8 cellular contexts compared by ENCODE assay signal in the genomic region with DNA sequence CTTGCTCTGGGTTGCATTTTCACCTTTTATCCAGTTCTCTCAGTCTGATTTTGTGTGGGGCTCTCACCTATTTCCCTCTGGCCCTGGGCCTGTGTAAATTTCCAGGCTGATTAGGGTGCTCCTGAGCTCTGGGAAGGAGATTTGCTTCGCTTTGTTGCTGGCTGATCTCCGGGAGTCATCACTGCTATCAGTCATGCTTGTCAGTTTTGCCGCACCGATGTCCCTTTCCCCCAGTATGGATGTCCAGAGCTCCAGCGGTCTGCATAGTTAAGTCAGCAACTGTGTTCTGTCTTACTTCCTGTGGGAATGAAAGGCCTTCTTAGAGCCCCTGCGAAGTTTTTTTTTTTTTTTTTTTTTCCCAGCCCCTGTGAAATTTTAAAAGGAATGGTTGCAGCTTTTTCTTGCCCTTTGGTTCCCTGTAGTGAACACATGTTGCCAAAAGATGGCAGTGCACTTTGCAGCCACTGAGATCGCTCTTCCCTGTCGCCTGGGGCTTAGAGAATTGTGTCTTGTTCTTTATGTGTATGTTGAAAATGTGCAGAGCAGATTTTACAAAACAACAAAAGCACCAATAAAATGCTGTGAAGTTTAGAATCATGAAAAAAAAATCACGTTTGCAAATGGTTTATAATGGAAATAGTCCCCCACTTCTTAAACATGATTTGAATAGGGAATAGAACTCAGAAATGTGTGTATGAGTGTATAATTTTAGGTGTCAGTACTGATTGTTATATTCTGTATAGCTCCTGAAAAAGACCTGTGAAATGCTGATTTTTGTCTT.
A peak's percentile ranks its signal among the peaks of the same experiment; 100 is the strongest.
DNase-seq lines count a peak whose midpoint lies in the region; ATAC-seq and TF ChIP-seq lines count a peak whose summit lies in the region.

No MANE protein-coding gene starts in this region.

- peaks cover 10% of the 10 kb centered on the region for H3F3A ChIP-seq in neural progenitor cell (ENCODE audit: low read depth)

- DNase-seq in G401 (ENCODE audit: low spot score) (peak; percentile 88), SHP77 (lab: John Stamatoyannopoulos, UW) (peak; percentile 63 to 66), fibroblast of gingiva (ENCODE audit: low read depth) (peak; percentile 9), neural progenitor cell (ENCODE audit: low spot score) (peak; percentile 64), COLO668 (lab: John Stamatoyannopoulos, UW; ENCODE audit: unreplicated experiment) (no peak)
- DNase-seq in CD4-positive, alpha-beta memory T cell, result no peak

- H3K4me3 Mint-ChIP-seq in neural progenitor cell, result peak overlapping the region; percentile 48
- H3K4me3 Mint-ChIP-seq in CD4-positive, alpha-beta memory T cell, result no peak overlapping the region

- no peaks in the 10 kb centered on the region for H3K36me3 Mint-ChIP-seq in neural progenitor cell
- no peaks in the 10 kb centered on the region for H3K36me3 Mint-ChIP-seq in CD4-positive, alpha-beta memory T cell

- TF ChIP-seq CTCF in neural progenitor cell (IDR thresholded peaks at IDR 0.05), result peak; percentile 72

- H3K9ac ChIP-seq in neural progenitor cell, result no peak overlapping the region

- peak overlapping the region; percentile 42 for H3K4me2 ChIP-seq in neural progenitor cell

- CTCF ChIA-PET in CD4-positive, alpha-beta memory T cell (lab: Charles Lee; ENCODE audit: partially characterized antibody), result interaction anchor here (1.6 to 1.7 kb wide), 2 partner anchors 11 to 45 kb away, joined by 6 read pairs; no protein-coding TSS in a partner anchor

- no peak overlapping the region for H3K27ac ChIP-seq in neural progenitor cell
- no peak overlapping the region for H3K27ac ChIP-seq in CD4-positive, alpha-beta memory T cell (ENCODE audit: low read depth, low read length)

- H3K9me3 ChIP-seq in neural progenitor cell (ENCODE audit: low read depth), result no peaks in the 10 kb centered on the region
- H3K9me3 ChIP-seq in CD4-positive, alpha-beta memory T cell (ENCODE audit: control insufficient read depth in 1 of 2, low read length in 2 of 2), result no peaks in the 10 kb centered on the region

- H3K36me3 ChIP-seq in neural progenitor cell, result no peaks in the 10 kb centered on the region
- H3K36me3 ChIP-seq in CD4-positive, alpha-beta memory T cell (ENCODE audit: insufficient read depth, low read length), result no peaks in the 10 kb centered on the region

- no peaks in the 10 kb centered on the region for H3K27me3 ChIP-seq in neural progenitor cell
- H3K27me3 ChIP-seq in CD4-positive, alpha-beta memory T cell (ENCODE audit: insufficient read depth, low read length), result no peaks in the 10 kb centered on the region

- no peaks in the 10 kb centered on the region for H3K79me2 ChIP-seq in neural progenitor cell (ENCODE audit: low read depth)

- in situ Hi-C loops in G401 (cut with HindIII; ENCODE audit: low sequenced_read_pairs), result no loop called here

- no peaks in the 10 kb centered on the region for H3K9me3 Mint-ChIP-seq in neural progenitor cell
- H3K9me3 Mint-ChIP-seq in CD4-positive, alpha-beta memory T cell, result no peaks in the 10 kb centered on the region

- H3K4me1 Mint-ChIP-seq in neural progenitor cell, result peaks cover 29% of the 10 kb centered on the region
- peaks cover 0 to 2% (median 0%) of the 10 kb centered on the region in 4 donors for H3K4me1 Mint-ChIP-seq in CD4-positive, alpha-beta memory T cell

- ATAC-seq in HG02623 (IDR thresholded peaks at IDR 0.05; ENCODE audit: unreplicated experiment) (peak; percentile 57), GM21515 (IDR thresholded peaks at IDR 0.05; ENCODE audit: unreplicated experiment) (no peak)

- H3K27me3 Mint-ChIP-seq in neural progenitor cell (ENCODE audit: insufficient read depth, low read depth), result peaks cover 2% of the 10 kb centered on the region
- peaks cover 0 to 14% of the 10 kb centered on the region in 2 donors for H3K27me3 Mint-ChIP-seq in CD4-positive, alpha-beta memory T cell

- no peaks in the 10 kb centered on the region for H4K20me1 ChIP-seq in neural progenitor cell (ENCODE audit: low read depth)

- peak overlapping the region; percentile 40 for H3K27ac Mint-ChIP-seq in neural progenitor cell
- no peak overlapping the region for H3K27ac Mint-ChIP-seq in CD4-positive, alpha-beta memory T cell

- H3K4me1 ChIP-seq in neural progenitor cell, result peaks cover 17% of the 10 kb centered on the region
- no peaks in the 10 kb centered on the region for H3K4me1 ChIP-seq in CD4-positive, alpha-beta memory T cell (ENCODE audit: insufficient read depth, low read length)

- POLR2A ChIA-PET in CD4-positive, alpha-beta memory T cell (lab: Charles Lee; ENCODE audit: partially characterized antibody), result no interaction called here

- H3K4me3 ChIP-seq in neural progenitor cell, result no peak overlapping the region
- no peak overlapping the region for H3K4me3 ChIP-seq in CD4-positive, alpha-beta memory T cell (ENCODE audit: low read length in 2 of 2)

- peak overlapping the region; percentile 85 for H2AFZ ChIP-seq in neural progenitor cell (replicated peaks)

- intact Hi-C loops in CD4-positive, alpha-beta memory T cell (cut with micrococcal nuclease), result no loop called here

Comparison
In these comparisons a context has a peak if more than half of its experiments do, and no peak if none do; other contexts are left out.
1. DNase-seq: peak in G401 (single experiment), SHP77 (2 of 2), fibroblast of gingiva (single experiment) and neural progenitor cell (single experiment); none in COLO668 (single experiment) and CD4-positive, alpha-beta memory T cell (0 of 5).